ENCODE assay signal across 8 cellular contexts in genomic region chr17:63998050-63998720, GRCh38. TPM values are rescaled to one million over a fixed set of nuclear protein-coding genes. Genes with fewer than 3 reads are reported as not detected.
DNase-seq lines count a peak whose midpoint lies in the region; ATAC-seq and TF ChIP-seq lines count a peak whose summit lies in the region.

Gene PRR29 (plus strand): TSS chr17:63998351. CDS start chr17:63998365, 14 bp downstream.

- H3K9me3 ChIP-seq in endodermal cell (ENCODE audit: control insufficient read depth, low read length) (no peaks in the 10 kb centered on the region), mucosa of descending colon (no peaks in the 10 kb centered on the region)

- H3K27me3 ChIP-seq in endodermal cell (ENCODE audit: control insufficient read depth, insufficient read depth, low read length, poor library complexity, severe bottlenecking): peaks cover 37% of the 10 kb centered on the region

- TF ChIP-seq CTCF in endodermal cell (conservative IDR thresholded peaks at IDR 0.05) (no peak), mucosa of descending colon (IDR thresholded peaks at IDR 0.05) (no peak)

- H3K36me3 Mint-ChIP-seq in endodermal cell (ENCODE audit: low read depth): no peaks in the 10 kb centered on the region

- H3K27ac Mint-ChIP-seq in endodermal cell: no peak within 1 kb of the TSS

- peaks cover 3% of the 10 kb centered on the region for H3K4me1 Mint-ChIP-seq in endodermal cell

- H3K27me3 Mint-ChIP-seq in endodermal cell (ENCODE audit: insufficient read depth): peaks cover 55% of the 10 kb centered on the region

- H3K27ac ChIP-seq in endodermal cell (ENCODE audit: low read depth, low read length): no peak within 1 kb of the TSS

- intact Hi-C loops in mucosa of descending colon (cut with DNase I, micrococcal nuclease): no loop called here

- no peaks in the 10 kb centered on the region for H3K36me3 ChIP-seq in endodermal cell (ENCODE audit: control insufficient read depth, insufficient read depth, low read length)
- no peaks in the 10 kb centered on the region for H3K36me3 ChIP-seq in mucosa of descending colon (ENCODE audit: low read depth)

- WGBS in endodermal cell (ENCODE audit: insufficient coverage in 1 of 2, insufficient read length in 1 of 2), 2 experiments: 0 to 1% methylated on average over 5 to 43 of the region's 43 CpGs

- H3K9me3 Mint-ChIP-seq in endodermal cell: no peaks in the 10 kb centered on the region

- ATAC-seq in HG02642 (IDR thresholded peaks at IDR 0.05; ENCODE audit: poor library complexity, unreplicated experiment): peak; percentile 72
- peak; percentile 72 for ATAC-seq in mucosa of descending colon
- no peak for ATAC-seq in HG03196 (IDR thresholded peaks at IDR 0.05; ENCODE audit: unreplicated experiment)

- H3K4me1 ChIP-seq in endodermal cell (ENCODE audit: control insufficient read depth, insufficient read depth, low read length) (no peaks in the 10 kb centered on the region), mucosa of descending colon (ENCODE audit: low read depth) (peaks cover 13% of the 10 kb centered on the region)

- DNase-seq in DMS114 treated with DMSO at 0.1 percent for 48 hours (lab: John Stamatoyannopoulos, UW; ENCODE audit: unreplicated experiment): peak; percentile 23
- peak; percentile 2 for DNase-seq in NCI-H524 treated with DMSO at 0.1 percent for 48 hours (lab: John Stamatoyannopoulos, UW)
- DNase-seq in activated CD8-positive, alpha-beta memory T cell treated with anti-CD3 and anti-CD28 coated beads for 48 hours (ENCODE audit: low read depth in 2 of 3, low spot score in 2 of 3): peak; percentile 43 to 53 (median 52)
- DNase-seq in endodermal cell: peak; percentile 97
- DNase-seq in mucosa of descending colon: peak; percentile 66 to 84 (median 75)
- peak; percentile 56 for DNase-seq in stimulated activated CD8-positive, alpha-beta memory T cell treated with anti-CD3 and anti-CD28 coated beads, Interleukin-4, amount 100 ng/mL, for 24 hours (ENCODE audit: low read depth)

- peak within 1 kb of the TSS; percentile 79 for H3K4me3 Mint-ChIP-seq in endodermal cell

- H3K4me3 ChIP-seq in endodermal cell (ENCODE audit: low read length) (peak within 1 kb of the TSS; percentile 90), mucosa of descending colon (no peak within 1 kb of the TSS)

- H3K9ac ChIP-seq in endodermal cell (ENCODE audit: extremely low read depth, low read length, poor library complexity, severe bottlenecking): peak within 1 kb of the TSS; percentile 38

RNA-seq across cellular contexts. Expression of gene PRR29, which starts in this region (rescaled TPM):
- total RNA-seq in endodermal cell: 1 to 10 TPM; 3.3 to 6.1 TPM
- 1.6 TPM for polyA plus RNA-seq in endodermal cell (2013, experiment 1 of 2)
- polyA plus RNA-seq in endodermal cell (2013, experiment 2 of 2): 1.7 TPM
- not detected for total RNA-seq in mucosa of descending colon

Comparison
In these comparisons a context has a peak if more than half of its experiments do, and no peak if none do; other contexts are left out.
1. Peak in DNase-seq and ATAC-seq in mucosa of descending colon; RNA of the gene not detected or under 1 TPM.
2. DNase-seq: peak in every context shown above with its lines; median percentile 97 in endodermal cell; 75 in mucosa of descending colon; 56 in stimulated activated CD8-positive, alpha-beta memory T cell treated with anti-CD3 and anti-CD28 coated beads, Interleukin-4, amount 100 ng/mL, for 24 hours; 52 in activated CD8-positive, alpha-beta memory T cell treated with anti-CD3 and anti-CD28 coated beads for 48 hours; 23 in DMS114 treated with DMSO at 0.1 percent for 48 hours; 2 in NCI-H524 treated with DMSO at 0.1 percent for 48 hours.